9 cellular contexts compared by ENCODE assay signal in the genomic region with DNA sequence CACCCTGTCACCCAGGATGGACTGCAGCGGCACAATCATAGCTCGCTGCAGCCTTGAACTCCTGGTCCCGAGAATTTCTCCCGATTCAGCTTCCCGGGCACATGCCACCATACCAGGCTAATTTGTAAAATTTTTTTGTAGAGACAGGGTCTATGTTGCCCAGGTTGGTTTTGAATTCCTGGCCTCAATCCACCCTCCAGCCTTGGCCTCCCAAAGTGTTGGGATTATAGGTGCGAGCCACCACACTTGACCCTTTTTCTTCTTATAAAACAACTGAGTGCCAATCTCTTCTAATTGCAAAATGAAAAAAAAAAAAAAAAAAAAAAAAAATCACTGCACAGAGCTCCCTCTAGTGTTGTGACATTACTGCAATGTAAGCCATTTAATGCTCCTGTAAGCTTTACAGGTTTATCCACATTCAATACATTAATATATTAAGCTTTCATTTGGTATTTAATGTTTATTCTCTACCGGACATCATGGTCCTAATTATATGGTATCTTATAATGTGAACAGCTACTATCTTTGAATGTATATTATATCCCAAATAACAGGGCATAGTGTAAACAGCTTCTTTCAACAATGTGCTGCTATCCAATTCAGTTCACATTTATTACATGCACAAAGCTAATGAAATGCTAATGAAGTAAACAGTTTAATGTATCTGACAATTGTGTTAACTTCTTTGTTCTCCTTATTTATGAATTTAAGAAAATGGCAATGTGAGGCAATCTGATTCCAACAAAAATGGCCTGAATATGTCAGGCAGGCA. TPM values are rescaled to one million over a fixed set of nuclear protein-coding genes. Genes with fewer than 3 reads are reported as not detected.
DNase-seq lines count a peak whose midpoint lies in the region; ATAC-seq and TF ChIP-seq lines count a peak whose summit lies in the region.
"Had no signal": no experiment of that assay in that cellular context is flagged by ENCODE, and none has a peak within 500 bp of the region (broad histone marks: within the 10 kb centered on the region; RNA-seq: fewer than 3 reads in every experiment).

No MANE protein-coding gene starts in this region.

- peaks cover 50% of the 10 kb centered on the region for H3K36me3 ChIP-seq in left ventricle myocardium inferior

- peaks cover 7% of the 10 kb centered on the region for H3K4me1 Mint-ChIP-seq in activated CD8-positive, alpha-beta T cell treated with anti-CD3 and anti-CD28 coated beads for 36 hours (ENCODE audit: low read depth)
- peaks cover 11 to 16% of the 10 kb centered on the region in 2 donors for H3K4me1 Mint-ChIP-seq in stimulated activated naive B cell treated with anti-CD40 and anti-IgM and Interleukin-4, amounts not matched to agents 10 μg/mL and 1 μg/mL and 100 μg/mL, for 72 hours

- CTCF ChIA-PET in activated CD8-positive, alpha-beta T cell treated with anti-CD3 and anti-CD28 coated beads for 36 hours (lab: Charles Lee), result interaction anchor here (0.5 to 8.2 kb wide), 51 partner anchors 9 to 683 kb away, joined by 3 to 128 read pairs (median 4); a partner anchor contains a TSS

- intact Hi-C loops in activated CD8-positive, alpha-beta T cell treated with anti-CD3 and anti-CD28 coated beads for 36 hours (cut with micrococcal nuclease), result loop anchor here (2.0 to 10.0 kb wide), 2 partner anchors 80 to 154 kb away; no protein-coding TSS in a partner anchor
- intact Hi-C loops in left ventricle myocardium inferior (cut with micrococcal nuclease), result loop anchor here (5.0 kb wide), 1 partner anchor 158 kb away; no protein-coding TSS in a partner anchor

- POLR2A ChIA-PET in activated CD8-positive, alpha-beta T cell treated with anti-CD3 and anti-CD28 coated beads for 36 hours (lab: Charles Lee), result interaction anchor here (1.0 to 1.4 kb wide), 3 partner anchors 11 to 44 kb away, joined by 3 to 4 read pairs (median 4); a partner anchor contains a TSS

- peaks cover 19% of the 10 kb centered on the region for H3K36me3 Mint-ChIP-seq in activated CD8-positive, alpha-beta T cell treated with anti-CD3 and anti-CD28 coated beads for 36 hours (ENCODE audit: low read depth)
- peaks cover 26 to 51% of the 10 kb centered on the region in 2 donors for H3K36me3 Mint-ChIP-seq in stimulated activated naive B cell treated with anti-CD40 and anti-IgM and Interleukin-4, amounts not matched to agents 10 μg/mL and 1 μg/mL and 100 μg/mL, for 72 hours

- H3K27ac ChIP-seq in left ventricle myocardium inferior (replicated peaks), result peak overlapping the region; percentile 24
- H3K27ac ChIP-seq: SJSA1 had no signal

- peaks cover 17% of the 10 kb centered on the region for H3K4me1 ChIP-seq in left ventricle myocardium inferior

- H3K9me3 ChIP-seq in left ventricle myocardium inferior (replicated peaks), result no peaks in the 10 kb centered on the region

- H3K4me3 Mint-ChIP-seq in activated CD8-positive, alpha-beta T cell treated with anti-CD3 and anti-CD28 coated beads for 36 hours, result no peak overlapping the region
- H3K4me3 Mint-ChIP-seq in stimulated activated naive B cell treated with anti-CD40 and anti-IgM and Interleukin-4, amounts not matched to agents 10 μg/mL and 1 μg/mL and 100 μg/mL, for 72 hours, result no peak overlapping the region

- no peaks in the 10 kb centered on the region for H3K9me3 Mint-ChIP-seq in activated CD8-positive, alpha-beta T cell treated with anti-CD3 and anti-CD28 coated beads for 36 hours
- H3K9me3 Mint-ChIP-seq in stimulated activated naive B cell treated with anti-CD40 and anti-IgM and Interleukin-4, amounts not matched to agents 10 μg/mL and 1 μg/mL and 100 μg/mL, for 72 hours, result no peaks in the 10 kb centered on the region

- DNase-seq in DMS114 treated with DMSO at 0.1 percent for 48 hours (lab: John Stamatoyannopoulos, UW; ENCODE audit: unreplicated experiment), result peak; percentile 24
- DNase-seq in HS-5 (ENCODE audit: low read depth), result peak; percentile 31
- no peak for DNase-seq in activated CD8-positive, alpha-beta T cell treated with anti-CD3 and anti-CD28 coated beads for 36 hours
- DNase-seq in left ventricle myocardium inferior, result no peak
- no peak for DNase-seq in stimulated activated naive B cell treated with anti-CD40 and anti-IgM and Interleukin-4, amounts not matched to agents 10 μg/mL and 1 μg/mL and 100 μg/mL, for 72 hours
- DNase-seq in activated effector memory CD4-positive, alpha-beta T cell treated with anti-CD3 and anti-CD28 coated beads, Interleukin-2, amount 50 U/mL, for 16 hours, result no peak

- H3K4me3 ChIP-seq in left ventricle myocardium inferior, result no peak overlapping the region
- H3K4me3 ChIP-seq: SJSA1 had no signal

- no peaks in the 10 kb centered on the region for H3K27me3 ChIP-seq in left ventricle myocardium inferior (ENCODE audit: low read depth)
- H3K27me3 ChIP-seq: SJSA1 had no signal

- H3K27me3 Mint-ChIP-seq in activated CD8-positive, alpha-beta T cell treated with anti-CD3 and anti-CD28 coated beads for 36 hours, result no peaks in the 10 kb centered on the region
- H3K27me3 Mint-ChIP-seq in stimulated activated naive B cell treated with anti-CD40 and anti-IgM and Interleukin-4, amounts not matched to agents 10 μg/mL and 1 μg/mL and 100 μg/mL, for 72 hours, result no peaks in the 10 kb centered on the region

- peak; percentile 47 for ATAC-seq in activated CD8-positive, alpha-beta T cell treated with anti-CD3 and anti-CD28 coated beads for 36 hours
- ATAC-seq in stimulated activated naive B cell treated with anti-CD40 and anti-IgM and Interleukin-4, amounts not matched to agents 10 μg/mL and 1 μg/mL and 100 μg/mL, for 72 hours (replicated peaks), result no peak
- ATAC-seq in HG03108 (IDR thresholded peaks at IDR 0.05; ENCODE audit: unreplicated experiment), result no peak
- no peak for ATAC-seq in HG02973 (IDR thresholded peaks at IDR 0.05; ENCODE audit: unreplicated experiment)

- peak overlapping the region; percentile 20 for H3K27ac Mint-ChIP-seq in activated CD8-positive, alpha-beta T cell treated with anti-CD3 and anti-CD28 coated beads for 36 hours
- H3K27ac Mint-ChIP-seq in stimulated activated naive B cell treated with anti-CD40 and anti-IgM and Interleukin-4, amounts not matched to agents 10 μg/mL and 1 μg/mL and 100 μg/mL, for 72 hours, result peak overlapping the region; percentile 62

- TF ChIP-seq CTCF in activated CD8-positive, alpha-beta T cell treated with anti-CD3 and anti-CD28 coated beads for 36 hours (IDR thresholded peaks at IDR 0.05), result peak; percentile 83
- TF ChIP-seq CTCF in left ventricle myocardium inferior (IDR thresholded peaks at IDR 0.05; ENCODE audit: borderline replicate concordance), result peak; percentile 69

RNA-seq across cellular contexts. Expression of a gene that starts 44.6 kb away (rescaled TPM):
- 10 to 100 TPM; 90.9 to 93.5 TPM for total RNA-seq in activated CD8-positive, alpha-beta T cell treated with anti-CD3 and anti-CD28 coated beads for 36 hours
- 45.8 TPM for total RNA-seq in left ventricle myocardium inferior

Comparison
In these comparisons a context has a peak if more than half of its experiments do, and no peak if none do; other contexts are left out.
1. DNase-seq: peak in DMS114 treated with DMSO at 0.1 percent for 48 hours (single experiment) and HS-5 (single experiment); none in activated CD8-positive, alpha-beta T cell treated with anti-CD3 and anti-CD28 coated beads for 36 hours (single experiment), left ventricle myocardium inferior (single experiment), stimulated activated naive B cell treated with anti-CD40 and anti-IgM and Interleukin-4, amounts not matched to agents 10 μg/mL and 1 μg/mL and 100 μg/mL, for 72 hours (single experiment) and activated effector memory CD4-positive, alpha-beta T cell treated with anti-CD3 and anti-CD28 coated beads, Interleukin-2, amount 50 U/mL, for 16 hours (single experiment).